In genomic region chr3:46145147-46145546, GRCh38 we compare ENCODE assay signal across 29 cellular contexts.
"Had no signal": no experiment of that assay in that cellular context is flagged by ENCODE, and none has a peak within 500 bp of the region (broad histone marks: within the 10 kb centered on the region; RNA-seq: fewer than 3 reads in every experiment).

No MANE protein-coding gene starts in this region.

- H3K9me3 ChIP-seq: stomach, suprapubic skin, testis, thoracic aorta, thyroid gland, tibial artery, tibial nerve, transverse colon, upper lobe of left lung, upper lobe of right lung, uterus, vagina had no signal

- FAIRE-seq: urothelium cell line had no signal

- H3K4me3 Mint-ChIP-seq: stimulated activated effector memory CD8-positive, alpha-beta T cell treated with anti-CD3 and anti-CD28 coated beads, Interleukin-12 subunit alpha, Interleukin-12 subunit beta, amount 100 ng/mL, for 72 hours; stimulated activated memory B cell treated with anti-CD40 and anti-IgM and Interleukin-4, amounts not matched to agents 10 μg/mL and 1 μg/mL and 100 μg/mL, for 72 hours; stimulated activated naive B cell treated with anti-CD40 and anti-IgM and Interleukin-4, amounts not matched to agents 10 μg/mL and 1 μg/mL and 100 μg/mL, for 72 hours; stimulated activated naive CD8-positive, alpha-beta T cell treated with anti-CD3 and anti-CD28 coated beads, Interleukin-15, amount 100 ng/mL, for 72 hours; stimulated activated naive CD8-positive, alpha-beta T cell treated with anti-CD3 and anti-CD28 coated beads, Interleukin-15, Interleukin-2, amounts not matched to agents 100 ng/mL and 50 ng/mL, for 24 hours; type B pancreatic cell had no signal

- ATAC-seq: stimulated activated effector memory CD8-positive, alpha-beta T cell treated with anti-CD3 and anti-CD28 coated beads, Interleukin-12 subunit alpha, Interleukin-12 subunit beta, amount 100 ng/mL, for 72 hours; stimulated activated memory B cell treated with anti-CD40 and anti-IgM and Interleukin-4, amounts not matched to agents 10 μg/mL and 1 μg/mL and 100 μg/mL, for 72 hours; stimulated activated naive B cell treated with anti-CD40 and anti-IgM and Interleukin-4, amounts not matched to agents 10 μg/mL and 1 μg/mL and 100 μg/mL, for 72 hours; stimulated activated naive CD8-positive, alpha-beta T cell treated with anti-CD3 and anti-CD28 coated beads, Interleukin-15, amount 100 ng/mL, for 72 hours; stimulated activated naive CD8-positive, alpha-beta T cell treated with anti-CD3 and anti-CD28 coated beads, Interleukin-15, Interleukin-2, amounts not matched to agents 100 U/mL and 50 U/mL, for 24 hours; upper lobe of right lung had no signal

- H3K36me3 ChIP-seq: stomach, suprapubic skin, thoracic aorta, thyroid gland, tibial artery, tibial nerve, transverse colon, upper lobe of left lung, upper lobe of right lung, uterus, vagina had no signal

- H3K4me3 ChIP-seq: stomach, suprapubic skin, testis, thoracic aorta, thyroid gland, tibial artery, tibial nerve, transverse colon, upper lobe of left lung, upper lobe of right lung, uterus, vagina had no signal

- H3K36me3 Mint-ChIP-seq: stimulated activated effector memory CD8-positive, alpha-beta T cell treated with anti-CD3 and anti-CD28 coated beads, Interleukin-12 subunit alpha, Interleukin-12 subunit beta, amount 100 ng/mL, for 72 hours; stimulated activated memory B cell treated with anti-CD40 and anti-IgM and Interleukin-4, amounts not matched to agents 10 μg/mL and 1 μg/mL and 100 μg/mL, for 72 hours; stimulated activated naive B cell treated with anti-CD40 and anti-IgM and Interleukin-4, amounts not matched to agents 10 μg/mL and 1 μg/mL and 100 μg/mL, for 72 hours; type B pancreatic cell had no signal

- H3K4me1 Mint-ChIP-seq: stimulated activated naive CD8-positive, alpha-beta T cell treated with anti-CD3 and anti-CD28 coated beads, Interleukin-15, amount 100 ng/mL, for 72 hours had no signal

- H3K4me1 ChIP-seq: testis, thyroid gland, uterus, vagina had no signal

- H3K27ac Mint-ChIP-seq: stimulated activated effector memory CD8-positive, alpha-beta T cell treated with anti-CD3 and anti-CD28 coated beads, Interleukin-12 subunit alpha, Interleukin-12 subunit beta, amount 100 ng/mL, for 72 hours; stimulated activated naive B cell treated with anti-CD40 and anti-IgM and Interleukin-4, amounts not matched to agents 10 μg/mL and 1 μg/mL and 100 μg/mL, for 72 hours; stimulated activated naive CD8-positive, alpha-beta T cell treated with anti-CD3 and anti-CD28 coated beads, Interleukin-15, amount 100 ng/mL, for 72 hours; stimulated activated naive CD8-positive, alpha-beta T cell treated with anti-CD3 and anti-CD28 coated beads, Interleukin-15, Interleukin-2, amounts not matched to agents 100 ng/mL and 50 ng/mL, for 24 hours; type B pancreatic cell had no signal

- H3K9me3 Mint-ChIP-seq: stimulated activated effector memory CD8-positive, alpha-beta T cell treated with anti-CD3 and anti-CD28 coated beads, Interleukin-12 subunit alpha, Interleukin-12 subunit beta, amount 100 ng/mL, for 72 hours; stimulated activated memory B cell treated with anti-CD40 and anti-IgM and Interleukin-4, amounts not matched to agents 10 μg/mL and 1 μg/mL and 100 μg/mL, for 72 hours; type B pancreatic cell had no signal

- H3K27ac ChIP-seq: stomach, suprapubic skin, testis, thoracic aorta, thyroid gland, tibial artery, tibial nerve, transverse colon, upper lobe of right lung, uterus, vagina had no signal

- H3K27me3 Mint-ChIP-seq: stimulated activated memory B cell treated with anti-CD40 and anti-IgM and Interleukin-4, amounts not matched to agents 10 μg/mL and 1 μg/mL and 100 μg/mL, for 72 hours; stimulated activated naive CD8-positive, alpha-beta T cell treated with anti-CD3 and anti-CD28 coated beads, Interleukin-15, Interleukin-2, amounts not matched to agents 100 ng/mL and 50 ng/mL, for 24 hours had no signal

- H3K27me3 ChIP-seq: stomach, suprapubic skin, testis, thyroid gland, tibial artery, tibial nerve, transverse colon, upper lobe of left lung, uterus, vagina had no signal

- DNase-seq: stimulated activated CD4-positive, alpha-beta T cell treated with anti-CD3 and anti-CD28 coated beads, Interleukin-2, amount 100 ng/mL, for 48 hours; stimulated activated CD4-positive, alpha-beta T cell treated with anti-CD3 and anti-CD28 coated beads, Interleukin-4, amount 100 ng/mL, for 1 hour; stimulated activated CD4-positive, alpha-beta T cell treated with anti-CD3 and anti-CD28 coated beads, Interleukin-4, amount 100 ng/mL, for 24 hours; stimulated activated CD4-positive, alpha-beta T cell treated with anti-CD3 and anti-CD28 coated beads, Interleukin-4, amount 100 ng/mL, for 4 hours; stimulated activated CD8-positive, alpha-beta memory T cell treated with anti-CD3 and anti-CD28 coated beads, Interleukin-4, amount 100 ng/mL, for 48 hours; stimulated activated naive B cell treated with anti-CD40 and anti-IgM and Interleukin-4, amounts not matched to agents 10 μg/mL and 1 μg/mL and 100 μg/mL, for 72 hours; stimulated activated naive CD4-positive, alpha-beta T cell; stimulated activated naive CD4-positive, alpha-beta T cell treated with Interleukin-2 at 50 U/mL for 16 hours; stimulated activated naive CD8-positive, alpha-beta T cell treated with anti-CD3 and anti-CD28 coated beads, Interleukin-15, amount 100 ng/mL, for 72 hours; stimulated activated naive CD8-positive, alpha-beta T cell treated with anti-CD3 and anti-CD28 coated beads, Interleukin-15, Interleukin-2, amounts not matched to agents 100 U/mL and 50 U/mL, for 24 hours; stomach; substantia nigra; testis; thyroid gland; tibial artery; transverse colon; trophoblast cell; upper lobe of left lung; upper lobe of right lung; uterus had no signal
